Comparison of ENCODE assay signal across 14 cellular contexts in the genomic region with DNA sequence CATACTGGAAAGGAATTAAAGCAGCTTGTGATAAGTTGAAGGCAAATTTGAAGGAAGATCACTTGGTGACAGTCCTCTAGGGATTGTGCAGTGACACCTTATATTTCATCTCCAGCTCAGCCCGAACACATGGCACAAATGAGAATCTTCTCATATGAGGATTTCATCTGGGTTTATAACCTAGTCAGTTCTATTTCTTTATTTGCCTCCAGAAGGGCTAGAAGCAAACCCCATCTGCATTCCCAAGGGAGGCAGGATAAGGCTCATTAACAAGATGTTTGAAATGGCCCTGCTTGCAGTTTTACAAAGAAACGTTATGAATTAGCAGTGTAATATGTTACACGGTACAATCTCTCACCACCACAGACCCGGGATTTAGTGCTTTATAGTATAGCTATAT.
"Had no signal": no experiment of that assay in that cellular context is flagged by ENCODE, and none has a peak within 500 bp of the region (broad histone marks: within the 10 kb centered on the region; RNA-seq: fewer than 3 reads in every experiment).

No MANE protein-coding gene starts in this region.

- H3K4me3 ChIP-seq: adrenal gland, esophagus muscularis mucosa, thyroid gland had no signal

- H3K9me3 ChIP-seq: adrenal gland, esophagus muscularis mucosa, thyroid gland had no signal

- H3K36me3 ChIP-seq: adrenal gland, esophagus muscularis mucosa, thyroid gland had no signal

- H3K27me3 ChIP-seq: adrenal gland, esophagus muscularis mucosa, thyroid gland had no signal

- H3K4me1 ChIP-seq: adrenal gland had no signal

- DNase-seq: activated CD4-positive, alpha-beta T cell treated with anti-CD3 and anti-CD28 coated beads for 36 hours; activated CD4-positive, alpha-beta T cell treated with anti-CD3 and anti-CD28 coated beads, Interleukin-2, amount 50 U/mL, for 48 hours; activated gamma-delta T cell; adrenal gland; effector CD4-positive, alpha-beta T cell; immature natural killer cell; left ventricle myocardium superior; stimulated activated CD4-positive, alpha-beta T cell treated with anti-CD3 and anti-CD28 coated beads, Interleukin-12 subunit alpha, Interleukin-12 subunit beta, amount 100 ng/mL, for 4 hours; stimulated activated CD4-positive, alpha-beta T cell treated with anti-CD3 and anti-CD28 coated beads, Interleukin-1b, Interleukin-23, amount 100 ng/mL, for 48 hours; stimulated activated naive CD4-positive, alpha-beta T cell treated with Interleukin-2 at 50 U/mL for 16 hours; thyroid gland had no signal

- ATAC-seq: activated CD4-positive, alpha-beta T cell treated with anti-CD3 and anti-CD28 coated beads for 36 hours; activated naive CD4-positive, alpha-beta T cell treated with anti-CD3 and anti-CD28 coated beads, Interleukin-2, amount 50 U/mL, for 72 hours; left ventricle myocardium superior; WTC11 had no signal

- H3K27ac ChIP-seq: adrenal gland, esophagus muscularis mucosa, thyroid gland had no signal
